Comparison of ENCODE assay signal across 8 cellular contexts in the genomic region with DNA sequence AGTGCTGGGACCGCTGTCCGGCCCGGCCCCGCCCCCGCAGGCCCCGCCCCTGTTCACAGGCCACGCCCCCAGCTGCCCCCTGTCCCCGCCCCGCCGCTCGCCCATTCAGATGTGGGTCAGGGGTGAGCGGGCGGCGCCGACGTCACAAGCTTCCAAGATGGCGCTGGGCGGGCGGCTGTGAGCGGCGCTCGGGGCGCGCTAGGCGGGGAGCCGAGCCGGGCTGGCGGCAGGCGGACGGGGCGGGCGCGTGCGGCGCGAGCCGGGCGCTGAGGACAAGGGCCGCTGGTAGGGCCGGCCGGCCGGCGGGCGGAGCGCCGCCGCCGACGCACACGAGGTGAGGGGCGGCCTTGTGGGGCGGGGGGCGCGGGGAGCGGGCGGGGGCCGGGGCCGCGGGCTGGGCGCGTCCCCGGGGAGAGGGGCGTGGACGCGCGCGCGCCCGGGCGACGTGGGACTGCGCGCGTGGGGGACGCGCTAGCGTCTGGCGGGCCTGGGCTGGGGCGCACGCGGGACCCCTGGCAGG. TPM values are rescaled to one million over a fixed set of nuclear protein-coding genes. Genes with fewer than 3 reads are reported as not detected.
DNase-seq lines count a peak whose midpoint lies in the region; ATAC-seq, FAIRE-seq and TF ChIP-seq lines count a peak whose summit lies in the region.
"Not testable (repeated sequence)": the region's sequence is repeated elsewhere in the genome, so short reads cannot be mapped to it uniquely, and the experiment has no call there.

A gene with protein sequence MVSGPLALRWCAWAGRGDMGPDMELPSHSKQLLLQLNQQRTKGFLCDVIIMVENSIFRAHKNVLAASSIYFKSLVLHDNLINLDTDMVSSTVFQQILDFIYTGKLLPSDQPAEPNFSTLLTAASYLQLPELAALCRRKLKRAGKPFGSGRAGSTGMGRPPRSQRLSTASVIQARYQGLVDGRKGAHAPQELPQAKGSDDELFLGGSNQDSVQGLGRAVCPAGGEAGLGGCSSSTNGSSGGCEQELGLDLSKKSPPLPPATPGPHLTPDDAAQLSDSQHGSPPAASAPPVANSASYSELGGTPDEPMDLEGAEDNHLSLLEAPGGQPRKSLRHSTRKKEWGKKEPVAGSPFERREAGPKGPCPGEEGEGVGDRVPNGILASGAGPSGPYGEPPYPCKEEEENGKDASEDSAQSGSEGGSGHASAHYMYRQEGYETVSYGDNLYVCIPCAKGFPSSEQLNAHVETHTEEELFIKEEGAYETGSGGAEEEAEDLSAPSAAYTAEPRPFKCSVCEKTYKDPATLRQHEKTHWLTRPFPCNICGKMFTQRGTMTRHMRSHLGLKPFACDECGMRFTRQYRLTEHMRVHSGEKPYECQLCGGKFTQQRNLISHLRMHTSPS (plus strand): TSS at position 145 of the 520 bp plus-strand sequence. CDS start 25,461 bp downstream, outside the sequence.

- not testable (repeated sequence) for H3K27me3 ChIP-seq in BLaER1 treated with 17β-estradiol and CSF1 and Interleukin-3, amounts not matched to agents 10 nM and 100 nM; HepG2 (ENCODE audit: control insufficient read depth in 1 of 2, insufficient read depth in 2 of 2, low read length in 2 of 2)

- peak within 1 kb of the TSS; percentile 46 to 70 (median 61) for H3K4me3 ChIP-seq in BLaER1 treated with 17β-estradiol and CSF1 and Interleukin-3, amounts not matched to agents 10 nM and 100 nM
- H3K4me3 ChIP-seq in Jurkat, Clone E6-1 (ENCODE audit: low read length): peak within 1 kb of the TSS; percentile 47
- H3K4me3 ChIP-seq in HepG2 (replicated peaks in 1 of 3; ENCODE audit: insufficient read depth in 1 of 3, low read depth in 2 of 3, low read length in 3 of 3): peak within 1 kb of the TSS in 2 of 3 experiments; percentile 33 to 56; a peak in 4 of 6 replicates
- H3K4me3 ChIP-seq in skeletal muscle cell (ENCODE audit: low read depth, low read length): peak within 1 kb of the TSS; percentile 41

- H3K9me3 ChIP-seq in BLaER1 treated with 17β-estradiol and CSF1 and Interleukin-3, amounts not matched to agents 10 nM and 100 nM (replicated peaks in 1 of 11); HepG2 (ENCODE audit: low read length): not testable (repeated sequence)

- BruUV-seq in HepG2 (replicated peaks; lab: Mats Ljungman, UMichigan): not testable (repeated sequence)

- H3K79me2 ChIP-seq in HepG2 (ENCODE audit: insufficient read depth, low read length): not testable (repeated sequence)

- intact Hi-C loops in HepG2 (cut with micrococcal nuclease; ENCODE audit: unreplicated experiment): not testable (repeated sequence)

- H3K36me3 ChIP-seq in BLaER1 treated with 17β-estradiol and CSF1 and Interleukin-3, amounts not matched to agents 10 nM and 100 nM; HepG2 (replicated peaks in 1 of 2; ENCODE audit: control insufficient read depth in 1 of 2, insufficient read depth in 2 of 2, low read length in 2 of 2): not testable (repeated sequence)

- not testable (repeated sequence) for H3K4me1 Mint-ChIP-seq in activated CD8-positive, alpha-beta memory T cell treated with anti-CD3 and anti-CD28 coated beads, Interleukin-2, amount 10 ng/mL, durations not matched to agents 7 days and 5 days; effector memory CD8-positive, alpha-beta T cell (ENCODE audit: low read depth in 2 of 2)

- POLR2A ChIA-PET in HepG2 (lab: Yijun Ruan, JAX): not testable (repeated sequence)

- not testable (repeated sequence) for H3K27ac Mint-ChIP-seq in activated CD8-positive, alpha-beta memory T cell treated with anti-CD3 and anti-CD28 coated beads, Interleukin-2, amount 10 ng/mL, durations not matched to agents 7 days and 5 days; effector memory CD8-positive, alpha-beta T cell

- H3K4me3 Mint-ChIP-seq in activated CD8-positive, alpha-beta memory T cell treated with anti-CD3 and anti-CD28 coated beads, Interleukin-2, amount 10 ng/mL, durations not matched to agents 7 days and 5 days: peak within 1 kb of the TSS; percentile 53
- not testable (repeated sequence) for H3K4me3 Mint-ChIP-seq in effector memory CD8-positive, alpha-beta T cell

- H3K27me3 Mint-ChIP-seq in activated CD8-positive, alpha-beta memory T cell treated with anti-CD3 and anti-CD28 coated beads, Interleukin-2, amount 10 ng/mL, durations not matched to agents 7 days and 5 days; effector memory CD8-positive, alpha-beta T cell: not testable (repeated sequence)

- not testable (repeated sequence) for TF ChIP-seq CTCF in HepG2 (CRISPR knock-in tag; IDR thresholded peaks at IDR 0.05)

- not testable (repeated sequence) for H3K4me1 ChIP-seq in BLaER1 treated with 17β-estradiol and CSF1 and Interleukin-3, amounts not matched to agents 10 nM and 100 nM; HepG2 (ENCODE audit: insufficient read depth, low read length)

- not testable (repeated sequence) for H3K9me3 Mint-ChIP-seq in activated CD8-positive, alpha-beta memory T cell treated with anti-CD3 and anti-CD28 coated beads, Interleukin-2, amount 10 ng/mL, durations not matched to agents 7 days and 5 days (ENCODE audit: low read depth); effector memory CD8-positive, alpha-beta T cell

- CTCF ChIA-PET in activated CD8-positive, alpha-beta memory T cell treated with anti-CD3 and anti-CD28 coated beads, Interleukin-2, amount 10 ng/mL, durations not matched to agents 7 days and 5 days (lab: Charles Lee); HepG2 (lab: Yijun Ruan, JAX; ENCODE audit: low intra/inter-chr PET ratio, low total read pairs): not testable (repeated sequence)

- in situ Hi-C loops in HepG2 (cut with HindIII; ENCODE audit: extremely low pct_ligation_motif_present, low pct_unique_long_range_greater_than_20kb): not testable (repeated sequence)

- not testable (repeated sequence) for DNase-seq in Jurkat, Clone E6-1 (ENCODE audit: low read depth, low spot score); activated CD8-positive, alpha-beta memory T cell treated with anti-CD3 and anti-CD28 coated beads, Interleukin-2, amount 10 ng/mL, durations not matched to agents 7 days and 5 days; HepG2 (ENCODE audit: low spot score); skeletal muscle cell (ENCODE audit: low read depth)
- DNase-seq in effector memory CD8-positive, alpha-beta T cell: peak in 2 of 3 experiments; percentile 15 to 16

- peak within 1 kb of the TSS in 8 of 11 experiments; percentile 32 to 68 (median 55); a peak in 11 of 22 replicates for H3K27ac ChIP-seq in BLaER1 treated with 17β-estradiol and CSF1 and Interleukin-3, amounts not matched to agents 10 nM and 100 nM
- peak within 1 kb of the TSS; percentile 76 for H3K27ac ChIP-seq in HepG2 (ENCODE audit: extremely low read length, insufficient read depth, low read length)

- not testable (repeated sequence) for TF ChIP-seq EP300 in HepG2 (IDR thresholded peaks at IDR 0.05; ENCODE audit: low read depth in 2 of 2, low read length in 2 of 2); HepG2 (CRISPR knock-in tag; IDR thresholded peaks at IDR 0.05; ENCODE audit: borderline replicate concordance)

- not testable (repeated sequence) for H4K20me1 ChIP-seq in BLaER1 treated with 17β-estradiol and CSF1 and Interleukin-3, amounts not matched to agents 10 nM and 100 nM; HepG2 (ENCODE audit: insufficient read depth, low read length)

- peak; percentile 71 for ATAC-seq in GM19438 (IDR thresholded peaks at IDR 0.05; ENCODE audit: low read depth, unreplicated experiment)
- peak; percentile 64 for ATAC-seq in HG02840 (IDR thresholded peaks at IDR 0.05; ENCODE audit: low FRiP score, unreplicated experiment)
- peak; percentile 95 for ATAC-seq in activated CD8-positive, alpha-beta memory T cell treated with anti-CD3 and anti-CD28 coated beads, Interleukin-2, amount 10 ng/mL, durations not matched to agents 7 days and 5 days
- peak; percentile 87 for ATAC-seq in effector memory CD8-positive, alpha-beta T cell (replicated peaks)
- ATAC-seq in HepG2: peak; percentile 53

- not testable (repeated sequence) for TF ChIP-seq POLR2A in HepG2 (IDR thresholded peaks at IDR 0.05; ENCODE audit: insufficient read depth in 1 of 2, low read depth in 2 of 2, low read length in 2 of 2)

- H3K9ac ChIP-seq in BLaER1 treated with 17β-estradiol and CSF1 and Interleukin-3, amounts not matched to agents 10 nM and 100 nM: peak within 1 kb of the TSS in 10 of 11 experiments; percentile 64 to 80 (median 72); a peak in 19 of 22 replicates
- H3K9ac ChIP-seq in HepG2 (ENCODE audit: insufficient read depth, low read depth, low read length): 0 out of 2 replicates have a peak within 1 kb of the TSS, but pooled peaks have one; percentile 46

- not testable (repeated sequence) for H3K36me3 Mint-ChIP-seq in activated CD8-positive, alpha-beta memory T cell treated with anti-CD3 and anti-CD28 coated beads, Interleukin-2, amount 10 ng/mL, durations not matched to agents 7 days and 5 days; effector memory CD8-positive, alpha-beta T cell (ENCODE audit: insufficient read depth)

- WGBS in HepG2 (ENCODE audit: low lambda C conversion rate): 0% methylated on average over 17 of the region's 81 CpGs

- peak within 1 kb of the TSS; percentile 50 to 69 (median 55); a peak in 11 of 22 replicates for H3K4me2 ChIP-seq in BLaER1 treated with 17β-estradiol and CSF1 and Interleukin-3, amounts not matched to agents 10 nM and 100 nM
- peak within 1 kb of the TSS; percentile 53; the same call in 1 of the 2 replicates for H3K4me2 ChIP-seq in HepG2 (ENCODE audit: low read depth, low read length)

- not testable (repeated sequence) for H2AFZ ChIP-seq in HepG2 (ENCODE audit: low read length)

- FAIRE-seq in HepG2 (lab: Jason Lieb, UNC): not testable (repeated sequence)

- TF ChIP-seq RAD21 in HepG2 (CRISPR knock-in tag; IDR thresholded peaks at IDR 0.05): not testable (repeated sequence)

RNA-seq across cellular contexts. Expression of the gene that starts here (rescaled TPM):
- 4.8 TPM for polyA plus RNA-seq in Jurkat, Clone E6-1 (2012; ENCODE audit: insufficient read depth, insufficient read length)
- 1 to 10 TPM; 4.2 to 4.4 TPM for total RNA-seq in activated CD8-positive, alpha-beta memory T cell treated with anti-CD3 and anti-CD28 coated beads, Interleukin-2, amount 10 ng/mL, durations not matched to agents 7 days and 5 days
- total RNA-seq in HepG2 (2016; rRNA removed; fragmentation: Illumina TruSeq; extraction: Trizol): 11.6 and 13.7 TPM in 2 replicates
- 1.2 and 1.5 TPM in 2 replicates for total RNA-seq in HepG2 (2016; cell fraction: cytosol; rRNA removed; fragmentation: Illumina TruSeq; extraction: Trizol; ENCODE audit: low read depth)
- total RNA-seq in HepG2 (2016; cell fraction: insoluble cytoplasmic fraction; rRNA removed; fragmentation: Illumina TruSeq; extraction: Trizol): 9.7 and 13.2 TPM in 2 replicates
- total RNA-seq in HepG2 (2016; cell fraction: membrane; rRNA removed; fragmentation: Illumina TruSeq; extraction: Trizol): 4.6 and 5.2 TPM in 2 replicates
- 10.7 and 10.9 TPM in 2 replicates for total RNA-seq in HepG2 (2016; cell fraction: nucleus; rRNA removed; fragmentation: Illumina TruSeq; extraction: Trizol)
- 5.0 and 6.1 TPM in 2 replicates for polyA plus RNA-seq in HepG2 (2011; rRNA removed)
- 4.6 and 4.8 TPM in 2 replicates for polyA plus RNA-seq in HepG2 (2011; cell fraction: cytosol; rRNA removed)
- polyA plus RNA-seq in HepG2 (2011; cell fraction: nucleus; rRNA removed): 14.6 and 16.6 TPM in 2 replicates
- 12.6 and 12.9 TPM in 2 replicates for polyA plus RNA-seq in HepG2 (2012)
- polyA plus RNA-seq in HepG2 (2016; cell fraction: cytosol; fragmentation: Illumina TruSeq; extraction: Trizol; ENCODE audit: low read depth): 0.53 and 0.58 TPM in 2 replicates
- 7.8 and 10.0 TPM in 2 replicates for polyA plus RNA-seq in HepG2 (2016; cell fraction: insoluble cytoplasmic fraction; fragmentation: Illumina TruSeq; extraction: Trizol; ENCODE audit: low read depth)
- 1.8 and 2.0 TPM in 2 replicates for polyA plus RNA-seq in HepG2 (2016; cell fraction: membrane; fragmentation: Illumina TruSeq; extraction: Trizol; ENCODE audit: low read depth)
- 14.3 and 15.7 TPM in 2 replicates for polyA plus RNA-seq in HepG2 (2016; cell fraction: nucleus; fragmentation: Illumina TruSeq; extraction: Trizol; ENCODE audit: insufficient read depth, low read depth)
- 2.3 and 19.9 TPM in 2 replicates for polyA minus RNA-seq in HepG2 (2011; rRNA and poly(A)+ RNA removed; ENCODE audit: low replicate concordance)
- polyA minus RNA-seq in HepG2 (2011; cell fraction: cytosol; rRNA and poly(A)+ RNA removed): 7.5 and 8.9 TPM in 2 replicates
- 10.9 and 11.6 TPM in 2 replicates for polyA minus RNA-seq in HepG2 (2011; cell fraction: nucleus; rRNA and poly(A)+ RNA removed)
